In the genomic region with DNA sequence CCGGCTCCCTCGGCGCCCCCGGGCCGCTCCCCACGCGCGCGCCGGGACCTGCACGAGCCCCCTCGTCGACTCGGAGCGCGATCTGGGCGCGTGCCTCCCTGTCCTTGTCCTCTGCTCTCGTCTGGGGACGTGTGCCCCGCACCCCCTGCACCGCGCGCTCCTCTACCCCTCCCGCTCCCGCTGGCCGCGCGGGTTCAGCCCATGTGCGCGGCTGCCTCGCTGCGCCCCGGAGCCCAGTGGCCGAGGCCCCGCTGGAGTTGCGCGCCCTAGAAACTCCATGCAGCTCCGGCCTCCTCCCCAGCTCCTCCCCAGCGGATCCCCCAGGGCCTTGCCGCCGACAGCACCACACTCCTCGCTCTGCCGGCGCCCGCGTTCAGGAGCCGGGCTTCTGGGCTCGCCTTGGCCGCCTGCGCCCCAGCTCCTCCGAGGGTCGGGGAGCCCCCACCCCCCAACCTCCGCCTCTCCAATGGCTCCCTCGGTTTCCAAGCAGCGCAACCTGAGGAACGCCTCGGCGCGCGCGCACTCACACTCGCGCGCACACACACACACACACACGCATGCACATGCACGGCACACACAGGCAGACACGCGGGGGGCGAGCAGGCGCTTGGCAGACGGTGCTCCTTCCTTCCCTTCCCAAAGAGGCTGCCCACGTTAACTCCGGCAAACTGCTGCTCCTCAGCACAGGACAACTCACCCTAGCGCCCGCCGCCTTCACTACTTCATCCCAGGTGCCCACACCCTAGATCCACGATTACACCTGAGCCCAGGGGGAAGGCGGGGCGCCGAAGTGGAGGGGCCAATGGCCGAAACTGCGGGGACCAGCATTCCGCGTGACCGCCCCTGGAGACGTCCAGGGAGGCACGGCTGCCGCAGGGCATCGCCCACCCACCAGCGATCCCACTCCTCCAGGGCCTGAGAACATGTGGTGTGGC, we compare ENCODE assay signal across 1 cellular context.
TF ChIP-seq lines count a peak whose summit lies in the region.

No MANE protein-coding gene starts in this region.

TF ChIP-seq in H1, 55 proteins besides CTCF, POLR2A, EP300 and RAD21:
- TF ChIP-seq FOSL1 (IDR thresholded peaks at IDR 0.05; ENCODE audit: insufficient read depth, low read depth, low read length) (no peak), BCL11A (IDR thresholded peaks at IDR 0.05; ENCODE audit: low read depth in 2 of 2, low read length in 2 of 2) (no peak), MAFK (IDR thresholded peaks at IDR 0.05; ENCODE audit: low read depth, low read length) (no peak), BRCA1 (IDR thresholded peaks at IDR 0.05; ENCODE audit: low read depth, low read length) (no peak), SIN3A (conservative IDR thresholded peaks at IDR 0.05 in 1 of 2, IDR thresholded peaks at IDR 0.05 in 1 of 2; ENCODE audit: low read depth in 1 of 2, low read length in 2 of 2) (no peak), CBX5 (IDR thresholded peaks at IDR 0.05; ENCODE audit: low read depth, low read length) (no peak), TAF1 (IDR thresholded peaks at IDR 0.05; ENCODE audit: low read depth, low read length) (0 out of 2 replicates have a peak, but pooled peaks have one; percentile 36), POU5F1 (IDR thresholded peaks at IDR 0.05; ENCODE audit: low read depth, low read length) (no peak), KDM4A (IDR thresholded peaks at IDR 0.05; ENCODE audit: low read depth, low read length, severe bottlenecking) (peak; percentile 56), PHF8 (conservative IDR thresholded peaks at IDR 0.05; ENCODE audit: low read depth, low read length) (peak; percentile 46; the same call in 1 of the 2 replicates), GTF2F1 (IDR thresholded peaks at IDR 0.05; ENCODE audit: borderline replicate concordance, low read depth, low read length) (no peak), RBBP5 (IDR thresholded peaks at IDR 0.05; ENCODE audit: borderline replicate concordance, low read depth, low read length) (peak; percentile 92; the same call in 1 of the 2 replicates), YY1 (IDR thresholded peaks at IDR 0.05; ENCODE audit: low read depth, low read length) (0 out of 2 replicates have a peak, but pooled peaks have one; percentile 16), CREB1 (IDR thresholded peaks at IDR 0.05) (no peak), SP2 (IDR thresholded peaks at IDR 0.05; ENCODE audit: low read length) (no peak), SP1 (IDR thresholded peaks at IDR 0.05; ENCODE audit: low read depth, low read length) (no peak), TEAD4 (IDR thresholded peaks at IDR 0.05; ENCODE audit: low read depth, low read length) (no peak), CHD1 (IDR thresholded peaks at IDR 0.05; ENCODE audit: low read depth, low read length) (no peak), RFX5 (IDR thresholded peaks at IDR 0.05; ENCODE audit: borderline replicate concordance, low read depth, low read length) (no peak), GABPA (IDR thresholded peaks at IDR 0.05; ENCODE audit: borderline replicate concordance, insufficient read depth, low read length) (no peak), BACH1 (IDR thresholded peaks at IDR 0.05; ENCODE audit: low read length) (no peak), SIX5 (IDR thresholded peaks at IDR 0.05; ENCODE audit: low read depth, low read length) (no peak), ZNF274 (IDR thresholded peaks at IDR 0.05; ENCODE audit: borderline replicate concordance, extremely low read depth, low read length) (no peak), POLR2AphosphoS5 (IDR thresholded peaks at IDR 0.05; ENCODE audit: low read depth, low read length) (peak; percentile 23), SUZ12 (IDR thresholded peaks at IDR 0.05; ENCODE audit: low read length) (0 out of 2 replicates have a peak, but pooled peaks have one; percentile 20), JUND (IDR thresholded peaks at IDR 0.05; ENCODE audit: low read length) (no peak), SIRT6 (IDR thresholded peaks at IDR 0.05; ENCODE audit: low read length) (no peak), SAP30 (IDR thresholded peaks at IDR 0.05; ENCODE audit: insufficient read depth, insufficient replicate concordance, low read length) (no peak), ASH2L (IDR thresholded peaks at IDR 0.05; ENCODE audit: low read length) (peak; percentile 76), RXRA (IDR thresholded peaks at IDR 0.05; ENCODE audit: insufficient read depth, low read depth, low read length) (no peak), RNF2 (IDR thresholded peaks at IDR 0.05; ENCODE audit: borderline replicate concordance, low read depth, low read length, missing control alignments, poor library complexity, severe bottlenecking) (no peak), SRF (IDR thresholded peaks at IDR 0.05; ENCODE audit: low read depth, low read length) (no peak)
- TF ChIP-seq, protein P1, sequence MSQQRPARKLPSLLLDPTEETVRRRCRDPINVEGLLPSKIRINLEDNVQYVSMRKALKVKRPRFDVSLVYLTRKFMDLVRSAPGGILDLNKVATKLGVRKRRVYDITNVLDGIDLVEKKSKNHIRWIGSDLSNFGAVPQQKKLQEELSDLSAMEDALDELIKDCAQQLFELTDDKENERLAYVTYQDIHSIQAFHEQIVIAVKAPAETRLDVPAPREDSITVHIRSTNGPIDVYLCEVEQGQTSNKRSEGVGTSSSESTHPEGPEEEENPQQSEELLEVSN (IDR thresholded peaks at IDR 0.05) = peak; percentile 84
- TF ChIP-seq, protein P2, sequence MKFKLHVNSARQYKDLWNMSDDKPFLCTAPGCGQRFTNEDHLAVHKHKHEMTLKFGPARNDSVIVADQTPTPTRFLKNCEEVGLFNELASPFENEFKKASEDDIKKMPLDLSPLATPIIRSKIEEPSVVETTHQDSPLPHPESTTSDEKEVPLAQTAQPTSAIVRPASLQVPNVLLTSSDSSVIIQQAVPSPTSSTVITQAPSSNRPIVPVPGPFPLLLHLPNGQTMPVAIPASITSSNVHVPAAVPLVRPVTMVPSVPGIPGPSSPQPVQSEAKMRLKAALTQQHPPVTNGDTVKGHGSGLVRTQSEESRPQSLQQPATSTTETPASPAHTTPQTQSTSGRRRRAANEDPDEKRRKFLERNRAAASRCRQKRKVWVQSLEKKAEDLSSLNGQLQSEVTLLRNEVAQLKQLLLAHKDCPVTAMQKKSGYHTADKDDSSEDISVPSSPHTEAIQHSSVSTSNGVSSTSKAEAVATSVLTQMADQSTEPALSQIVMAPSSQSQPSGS (IDR thresholded peaks at IDR 0.05; ENCODE audit: low read length) = no peak
- TF ChIP-seq, protein P3, sequence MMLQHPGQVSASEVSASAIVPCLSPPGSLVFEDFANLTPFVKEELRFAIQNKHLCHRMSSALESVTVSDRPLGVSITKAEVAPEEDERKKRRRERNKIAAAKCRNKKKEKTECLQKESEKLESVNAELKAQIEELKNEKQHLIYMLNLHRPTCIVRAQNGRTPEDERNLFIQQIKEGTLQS (IDR thresholded peaks at IDR 0.05; ENCODE audit: insufficient read depth, low read depth, low read length) = no peak
- TF ChIP-seq, protein P4, sequence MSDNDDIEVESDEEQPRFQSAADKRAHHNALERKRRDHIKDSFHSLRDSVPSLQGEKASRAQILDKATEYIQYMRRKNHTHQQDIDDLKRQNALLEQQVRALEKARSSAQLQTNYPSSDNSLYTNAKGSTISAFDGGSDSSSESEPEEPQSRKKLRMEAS (IDR thresholded peaks at IDR 0.05) = peak; percentile 80
